Comparison of ENCODE assay signal across 12 cellular contexts in the genomic region with DNA sequence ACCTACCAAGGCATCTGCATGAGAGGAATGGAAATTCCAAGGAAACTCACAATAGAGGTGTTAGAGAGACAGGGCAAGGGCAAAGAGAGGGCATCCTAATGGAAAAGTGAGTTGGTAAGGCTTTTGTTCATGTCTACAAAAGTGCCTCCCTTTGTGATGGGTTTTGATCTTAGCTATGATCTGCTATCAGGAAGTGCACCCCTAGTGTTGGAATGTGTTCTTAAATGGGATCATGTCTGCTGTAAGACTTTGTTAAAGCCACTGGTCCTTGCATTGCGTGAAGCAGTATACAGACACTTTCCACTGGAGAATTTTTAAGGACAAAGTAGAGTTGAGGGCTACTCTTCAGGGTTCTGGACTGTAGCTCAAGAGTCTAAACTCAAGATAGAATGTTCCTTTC.
DNase-seq lines count a peak whose midpoint lies in the region; ATAC-seq, FAIRE-seq and TF ChIP-seq lines count a peak whose summit lies in the region.
"Had no signal": no experiment of that assay in that cellular context is flagged by ENCODE, and none has a peak within 500 bp of the region (broad histone marks: within the 10 kb centered on the region; RNA-seq: fewer than 3 reads in every experiment).

No MANE protein-coding gene starts in this region.

- no peak for TF ChIP-seq EP300 in HepG2 (IDR thresholded peaks at IDR 0.05; ENCODE audit: low read depth in 2 of 2, low read length in 2 of 2)
- TF ChIP-seq EP300 in HepG2 (CRISPR knock-in tag; IDR thresholded peaks at IDR 0.05; ENCODE audit: borderline replicate concordance) = no peak

- H3K36me3 Mint-ChIP-seq in HFFc6 (ENCODE audit: low read depth) = no peaks in the 10 kb centered on the region

- no peaks in the 10 kb centered on the region for H3K27me3 Mint-ChIP-seq in HFFc6 (ENCODE audit: insufficient read depth)

- H3K4me1 Mint-ChIP-seq in HFFc6 (ENCODE audit: low read depth) = peaks cover 5% of the 10 kb centered on the region; the same call in 1 of the 2 replicates

- TF ChIP-seq CTCF in D721Med (IDR thresholded peaks at IDR 0.05; ENCODE audit: insufficient read depth, missing control alignments) (peak; percentile 29), HFFc6 (IDR thresholded peaks at IDR 0.05) (peak; percentile 59), HepG2 (CRISPR knock-in tag; IDR thresholded peaks at IDR 0.05) (peak; percentile 36; the same call in 1 of the 2 replicates), ascending aorta (IDR thresholded peaks at IDR 0.05) (no peak)

- H3K27me3 ChIP-seq in HepG2 (ENCODE audit: control insufficient read depth in 1 of 2, insufficient read depth in 2 of 2, low read length in 2 of 2) (no peaks in the 10 kb centered on the region), ascending aorta (no peaks in the 10 kb centered on the region)
- H3K27me3 ChIP-seq in effector memory CD4-positive, alpha-beta T cell (replicated peaks; ENCODE audit: control insufficient read depth, insufficient read depth, low read length, poor library complexity, severe bottlenecking) = no peaks in the 10 kb centered on the region
- H3K27me3 ChIP-seq: adrenal gland had no signal

- CTCF ChIA-PET in HepG2 (lab: Yijun Ruan, JAX; ENCODE audit: low intra/inter-chr PET ratio, low total read pairs) = no interaction called here

- in situ Hi-C loops in HepG2 (cut with HindIII; ENCODE audit: extremely low pct_ligation_motif_present, low pct_unique_long_range_greater_than_20kb) = no loop called here

- TF ChIP-seq RAD21 in HepG2 (CRISPR knock-in tag; IDR thresholded peaks at IDR 0.05) = no peak

- no peak overlapping the region for H3K4me2 ChIP-seq in HepG2 (ENCODE audit: low read depth, low read length)

- H3K4me3 ChIP-seq in HepG2 (replicated peaks in 1 of 3; ENCODE audit: insufficient read depth in 1 of 3, low read depth in 2 of 3, low read length in 3 of 3) = no peak overlapping the region
- H3K4me3 ChIP-seq in ascending aorta = no peak overlapping the region
- no peak overlapping the region for H3K4me3 ChIP-seq in effector memory CD4-positive, alpha-beta T cell (ENCODE audit: insufficient read depth, low read depth, low read length, poor library complexity, severe bottlenecking)
- H3K4me3 ChIP-seq: adrenal gland had no signal

- ATAC-seq in HepG2 = peak; percentile 58

- POLR2A ChIA-PET in HepG2 (lab: Yijun Ruan, JAX) = no interaction called here

- H3K27ac ChIP-seq in HepG2 (ENCODE audit: extremely low read length, insufficient read depth, low read length) (no peak overlapping the region), ascending aorta (no peak overlapping the region)
- H3K27ac ChIP-seq in effector memory CD4-positive, alpha-beta T cell (ENCODE audit: insufficient read depth, low read length, poor library complexity, severe bottlenecking) = no peak overlapping the region
- H3K27ac ChIP-seq: adrenal gland had no signal

- H3K36me3 ChIP-seq in HepG2 (replicated peaks in 1 of 2; ENCODE audit: control insufficient read depth in 1 of 2, insufficient read depth in 2 of 2, low read length in 2 of 2) = no peaks in the 10 kb centered on the region
- H3K36me3 ChIP-seq in ascending aorta = no peaks in the 10 kb centered on the region
- no peaks in the 10 kb centered on the region for H3K36me3 ChIP-seq in effector memory CD4-positive, alpha-beta T cell (ENCODE audit: control insufficient read depth, insufficient read depth, low read length)
- H3K36me3 ChIP-seq: adrenal gland had no signal

- no peak overlapping the region for H3K4me3 Mint-ChIP-seq in HFFc6

- no peaks in the 10 kb centered on the region for H3K9me3 Mint-ChIP-seq in HFFc6

- 100% methylated on average over 1 of the region's 1 CpG for WGBS in HepG2 (ENCODE audit: low lambda C conversion rate)

- BruUV-seq in HepG2 (replicated peaks; lab: Mats Ljungman, UMichigan) = no TSS peak

- no peak overlapping the region for H2AFZ ChIP-seq in HepG2 (ENCODE audit: low read length)

- H4K20me1 ChIP-seq in HepG2 (ENCODE audit: insufficient read depth, low read length) = no peaks in the 10 kb centered on the region

- no peak for DNase-seq in D721Med (ENCODE audit: insufficient read length, low spot score)
- no peak for DNase-seq in HFFc6
- peak; percentile 29 for DNase-seq in SW480 (ENCODE audit: low spot score)
- DNase-seq in HepG2 (ENCODE audit: low spot score) = peak; percentile 38
- no peak for DNase-seq in OCI-M2 (lab: John Stamatoyannopoulos, UW; ENCODE audit: unreplicated experiment)
- no peak for DNase-seq in ascending aorta (ENCODE audit: low spot score in 2 of 2)
- DNase-seq in activated CD8-positive, alpha-beta memory T cell treated with anti-CD3 and anti-CD28 coated beads for 24 hours = no peak
- no peak for DNase-seq in effector memory CD4-positive, alpha-beta T cell
- DNase-seq: activated CD4-positive, CD25-positive, alpha-beta regulatory T cell; adrenal gland; NCI-H774 had no signal

- H3K9me3 ChIP-seq in HepG2 (ENCODE audit: low read length) (no peaks in the 10 kb centered on the region), ascending aorta (peaks cover 0 to 4% of the 10 kb centered on the region in 2 donors)
- no peaks in the 10 kb centered on the region for H3K9me3 ChIP-seq in effector memory CD4-positive, alpha-beta T cell (ENCODE audit: control insufficient read depth, low read length)

- intact Hi-C loops in HepG2 (cut with micrococcal nuclease; ENCODE audit: unreplicated experiment) = no loop called here
- intact Hi-C loops in ascending aorta (cut with DNase I) = no loop called here

- no peak for FAIRE-seq in D721Med (lab: Jason Lieb, UNC)
- no peak for FAIRE-seq in HepG2 (lab: Jason Lieb, UNC)
- FAIRE-seq: GM12892 had no signal

- peaks cover 15% of the 10 kb centered on the region for H3K4me1 ChIP-seq in HepG2 (ENCODE audit: insufficient read depth, low read length)
- peaks cover 0 to under 1% of the 10 kb centered on the region in 2 donors for H3K4me1 ChIP-seq in ascending aorta
- no peaks in the 10 kb centered on the region for H3K4me1 ChIP-seq in effector memory CD4-positive, alpha-beta T cell (ENCODE audit: control insufficient read depth, insufficient read depth, low read length, poor library complexity, severe bottlenecking)
- H3K4me1 ChIP-seq: adrenal gland had no signal

- TF ChIP-seq POLR2A in HepG2 (IDR thresholded peaks at IDR 0.05; ENCODE audit: insufficient read depth in 1 of 2, low read depth in 2 of 2, low read length in 2 of 2) = no peak

- no peaks in the 10 kb centered on the region for H3K79me2 ChIP-seq in HepG2 (ENCODE audit: insufficient read depth, low read length)

- H3K9ac ChIP-seq in HepG2 (ENCODE audit: insufficient read depth, low read depth, low read length) = no peak overlapping the region

- no peak overlapping the region for H3K27ac Mint-ChIP-seq in HFFc6

TF ChIP-seq in HepG2, 621 proteins besides CTCF, POLR2A, EP300 and RAD21:
- TF ChIP-seq, protein P1, sequence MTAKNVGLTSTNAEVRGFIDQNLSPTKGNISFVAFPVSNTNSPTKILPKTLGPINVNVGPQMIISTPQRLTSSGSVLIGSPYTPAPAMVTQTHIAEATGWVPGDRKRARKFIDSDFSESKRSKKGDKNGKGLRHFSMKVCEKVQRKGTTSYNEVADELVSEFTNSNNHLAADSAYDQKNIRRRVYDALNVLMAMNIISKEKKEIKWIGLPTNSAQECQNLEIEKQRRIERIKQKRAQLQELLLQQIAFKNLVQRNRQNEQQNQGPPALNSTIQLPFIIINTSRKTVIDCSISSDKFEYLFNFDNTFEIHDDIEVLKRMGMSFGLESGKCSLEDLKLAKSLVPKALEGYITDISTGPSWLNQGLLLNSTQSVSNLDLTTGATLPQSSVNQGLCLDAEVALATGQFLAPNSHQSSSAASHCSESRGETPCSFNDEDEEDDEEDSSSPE (CRISPR knock-in tag; IDR thresholded peaks at IDR 0.05) = no peak
- TF ChIP-seq NR3C1 (CRISPR knock-in tag; IDR thresholded peaks at IDR 0.05) (no peak), TEAD3 (CRISPR knock-in tag; optimal IDR thresholded peaks at IDR 0.05; ENCODE audit: borderline replicate concordance) (peak; percentile 88)
- TF ChIP-seq, protein P2, sequence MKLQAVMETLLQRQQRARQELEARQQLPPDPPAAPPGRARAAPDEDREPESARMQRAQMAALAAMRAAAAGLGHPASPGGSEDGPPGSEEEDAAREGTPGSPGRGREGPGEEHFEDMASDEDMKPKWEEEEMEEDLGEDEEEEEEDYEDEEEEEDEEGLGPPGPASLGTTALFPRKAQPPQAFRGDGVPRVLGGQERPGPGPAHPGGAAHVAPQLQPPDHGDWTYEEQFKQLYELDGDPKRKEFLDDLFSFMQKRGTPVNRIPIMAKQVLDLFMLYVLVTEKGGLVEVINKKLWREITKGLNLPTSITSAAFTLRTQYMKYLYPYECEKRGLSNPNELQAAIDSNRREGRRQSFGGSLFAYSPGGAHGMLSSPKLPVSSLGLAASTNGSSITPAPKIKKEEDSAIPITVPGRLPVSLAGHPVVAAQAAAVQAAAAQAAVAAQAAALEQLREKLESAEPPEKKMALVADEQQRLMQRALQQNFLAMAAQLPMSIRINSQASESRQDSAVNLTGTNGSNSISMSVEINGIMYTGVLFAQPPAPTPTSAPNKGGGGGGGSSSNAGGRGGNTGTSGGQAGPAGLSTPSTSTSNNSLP (IDR thresholded peaks at IDR 0.05; ENCODE audit: low read depth, low read length) = peak; percentile 69

Comparison
In these comparisons a context has a peak if more than half of its experiments do, and no peak if none do; other contexts are left out.
1. DNase-seq: peak in SW480 (single experiment) and HepG2 (single experiment); none in D721Med (single experiment), HFFc6 (single experiment), OCI-M2 (single experiment), ascending aorta (0 of 2), activated CD8-positive, alpha-beta memory T cell treated with anti-CD3 and anti-CD28 coated beads for 24 hours (single experiment) and effector memory CD4-positive, alpha-beta T cell (0 of 3).
2. CTCF ChIP-seq: peak in D721Med (single experiment), HFFc6 (single experiment) and HepG2 (single experiment); none in ascending aorta (0 of 3).